ENCODE assay signal across 8 cellular contexts in genomic region chr1:15683411-15684039, GRCh38. TPM values are rescaled to one million over a fixed set of nuclear protein-coding genes. Genes with fewer than 3 reads are reported as not detected.
A peak's percentile ranks its signal among the peaks of the same experiment; 100 is the strongest.
DNase-seq lines count a peak whose midpoint lies in the region; ATAC-seq lines count a peak whose summit lies in the region.

No MANE protein-coding gene starts in this region.

- peak overlapping the region; percentile 46 for H3K4me3 ChIP-seq in HAP-1
- H3K4me3 ChIP-seq in right cardiac atrium (ENCODE audit: low read length): peak overlapping the region; percentile 95
- peak overlapping the region; percentile 86 for H3K4me3 ChIP-seq in skeletal muscle satellite cell (ENCODE audit: low read length)

- H3K4me3 Mint-ChIP-seq in activated T-helper 17 cell treated with anti-CD3 and anti-CD28 coated beads, Interleukin-2, amount 50 U/mL, for 72 hours: peak overlapping the region; percentile 76

- whole genome bisulfite sequencing in right cardiac atrium: 42% methylated on average over 18 of the region's 18 CpGs

- H3K27me3 ChIP-seq in HAP-1 (ENCODE audit: low read depth): no peaks in the 10 kb centered on the region
- H3K27me3 ChIP-seq in right cardiac atrium (ENCODE audit: control insufficient read depth, insufficient read depth): no peaks in the 10 kb centered on the region
- no peaks in the 10 kb centered on the region for H3K27me3 ChIP-seq in skeletal muscle satellite cell (ENCODE audit: control insufficient read depth, insufficient read depth, low read length)

- no peak for DNase-seq in HAP-1 (ENCODE audit: low spot score in 2 of 2)
- peak in 2 of 3 donors; percentile 62 to 66 for DNase-seq in right cardiac atrium
- no peak for DNase-seq in stimulated activated CD4-positive, alpha-beta T cell treated with anti-CD3 and anti-CD28 coated beads, Interleukin-2, amount 100 ng/mL, for 24 hours

- peaks cover 8% of the 10 kb centered on the region for H3K36me3 Mint-ChIP-seq in activated T-helper 17 cell treated with anti-CD3 and anti-CD28 coated beads, Interleukin-2, amount 50 U/mL, for 72 hours (ENCODE audit: low read depth)

- H3K27me3 Mint-ChIP-seq in activated T-helper 17 cell treated with anti-CD3 and anti-CD28 coated beads, Interleukin-2, amount 50 U/mL, for 72 hours: no peaks in the 10 kb centered on the region

- H3K9me3 Mint-ChIP-seq in activated T-helper 17 cell treated with anti-CD3 and anti-CD28 coated beads, Interleukin-2, amount 50 U/mL, for 72 hours: no peaks in the 10 kb centered on the region

- ATAC-seq in activated T-helper 17 cell treated with anti-CD3 and anti-CD28 coated beads, Interleukin-2, amount 50 U/mL, for 72 hours (replicated peaks): no peak
- peak; percentile 27 to 34 for ATAC-seq in right cardiac atrium
- no peak for ATAC-seq in HG02973 (IDR thresholded peaks at IDR 0.05; ENCODE audit: unreplicated experiment)
- no peak for ATAC-seq in GM19455 (IDR thresholded peaks at IDR 0.05; ENCODE audit: unreplicated experiment)
- no peak for ATAC-seq in HG02870 (IDR thresholded peaks at IDR 0.05; ENCODE audit: unreplicated experiment)

- H3K4me1 ChIP-seq in HAP-1 (peaks cover 13% of the 10 kb centered on the region), right cardiac atrium (ENCODE audit: control insufficient read depth, insufficient read depth, low read length) (no peaks in the 10 kb centered on the region), skeletal muscle satellite cell (ENCODE audit: control insufficient read depth, insufficient read depth, low read length) (peaks cover 41% of the 10 kb centered on the region)

- in situ Hi-C loops in HAP-1 (cut with MboI; ENCODE audit: low sequenced_read_pairs): no loop called here

- H3K4me2 ChIP-seq in skeletal muscle satellite cell (ENCODE audit: low read length): peak overlapping the region; percentile 90

- H3K27ac Mint-ChIP-seq in activated T-helper 17 cell treated with anti-CD3 and anti-CD28 coated beads, Interleukin-2, amount 50 U/mL, for 72 hours: peak overlapping the region; percentile 93

- intact Hi-C loops in right cardiac atrium (cut with DNase I): no loop called here

- H3K9ac ChIP-seq in skeletal muscle satellite cell (ENCODE audit: low read depth, low read length): peak overlapping the region; percentile 99

- peak overlapping the region; percentile 95 for H3K27ac ChIP-seq in right cardiac atrium (ENCODE audit: low read length)

- no peaks in the 10 kb centered on the region for H3K9me3 ChIP-seq in HAP-1
- H3K9me3 ChIP-seq in right cardiac atrium (ENCODE audit: control insufficient read depth, low read length): no peaks in the 10 kb centered on the region
- no peaks in the 10 kb centered on the region for H3K9me3 ChIP-seq in skeletal muscle satellite cell (replicated peaks; ENCODE audit: low read length)

- 0 out of 2 replicates have a peak, but pooled peaks cover 6% of the 10 kb centered on the region for H3K36me3 ChIP-seq in HAP-1 (replicated peaks)
- no peaks in the 10 kb centered on the region for H3K36me3 ChIP-seq in skeletal muscle satellite cell (ENCODE audit: insufficient read depth, low read length)

- peaks cover 23% of the 10 kb centered on the region for H3K4me1 Mint-ChIP-seq in activated T-helper 17 cell treated with anti-CD3 and anti-CD28 coated beads, Interleukin-2, amount 50 U/mL, for 72 hours

RNA-seq across cellular contexts. Expression of gene PLEKHM2, which starts 0.6 kb away (rescaled TPM):
- 10 to 100 TPM; 32.2 to 50.5 TPM for total RNA-seq in activated T-helper 17 cell treated with anti-CD3 and anti-CD28 coated beads, Interleukin-2, amount 50 U/mL, for 72 hours
- total RNA-seq in right cardiac atrium: 10 to 100 TPM; 72.1 to 85.1 (median 76.1) TPM
- polyA plus RNA-seq in right cardiac atrium: 71.8 TPM
- total RNA-seq in skeletal muscle satellite cell (2012; rRNA removed): 47.6 and 56.3 TPM in 2 replicates

RNA-seq across cellular contexts. Expression of gene SLC25A34, which starts 52.5 kb away (rescaled TPM):
- total RNA-seq in activated T-helper 17 cell treated with anti-CD3 and anti-CD28 coated beads, Interleukin-2, amount 50 U/mL, for 72 hours: 1 to 10 TPM in 1 of 2 donors, under 1 TPM in 1; 0.90 to 1.6 TPM
- total RNA-seq in right cardiac atrium: 1 to 10 TPM; 3.0 to 4.4 (median 3.3) TPM
- polyA plus RNA-seq in right cardiac atrium: 8.1 TPM
- total RNA-seq in skeletal muscle satellite cell (2012; rRNA removed): 0.44 and 1.5 TPM in 2 replicates

RNA-seq across cellular contexts. Expression of gene TMEM82, which starts 58.8 kb away (rescaled TPM):
- total RNA-seq in activated T-helper 17 cell treated with anti-CD3 and anti-CD28 coated beads, Interleukin-2, amount 50 U/mL, for 72 hours: not detected
- not detected for total RNA-seq in right cardiac atrium
- polyA plus RNA-seq in right cardiac atrium: not detected
- total RNA-seq in skeletal muscle satellite cell (2012; rRNA removed): not detected in 2 replicates

Comparison
In these comparisons a context has a peak if more than half of its experiments do, and no peak if none do; other contexts are left out.
1. DNase-seq: peak in right cardiac atrium (2 of 3); none in HAP-1 (0 of 2) and stimulated activated CD4-positive, alpha-beta T cell treated with anti-CD3 and anti-CD28 coated beads, Interleukin-2, amount 100 ng/mL, for 24 hours (0 of 2).
2. ATAC-seq: peak in right cardiac atrium (2 of 2); none in activated T-helper 17 cell treated with anti-CD3 and anti-CD28 coated beads, Interleukin-2, amount 50 U/mL, for 72 hours (single experiment), HG02973 (single experiment), GM19455 (single experiment) and HG02870 (single experiment).
3. Peak in every context shown above with its lines, with median percentiles within 50 percentile points of each other: H3K4me3 ChIP-seq.